15 cellular contexts compared by ENCODE assay signal in the genomic region with DNA sequence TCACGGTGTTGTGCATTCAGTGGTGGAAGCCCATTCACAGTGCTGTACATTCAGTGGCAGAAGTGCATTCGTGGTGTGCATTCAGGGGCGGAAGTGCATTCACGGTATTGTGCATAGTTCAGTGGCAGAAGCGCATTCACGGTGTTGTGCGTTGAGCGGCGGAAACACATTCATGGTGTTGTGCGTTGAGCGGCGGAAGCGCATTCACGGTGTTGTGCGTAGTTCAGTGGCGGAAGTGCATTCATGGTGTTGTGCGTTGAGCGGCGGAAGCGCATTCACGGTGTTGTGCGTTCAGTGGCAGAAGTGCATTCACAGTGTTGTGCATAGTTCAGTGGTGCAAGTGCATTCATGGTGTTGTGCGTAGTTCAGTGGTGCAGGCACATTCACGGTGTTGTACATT.
DNase-seq lines count a peak whose midpoint lies in the region; ATAC-seq, FAIRE-seq and TF ChIP-seq lines count a peak whose summit lies in the region.
"Had no signal": no experiment of that assay in that cellular context is flagged by ENCODE, and none has a peak within 500 bp of the region (broad histone marks: within the 10 kb centered on the region; RNA-seq: fewer than 3 reads in every experiment).

No MANE protein-coding gene starts in this region.

- no peak overlapping the region for H3K4ac ChIP-seq in H1 (replicated peaks; ENCODE audit: insufficient read length, low read depth, low read length)

- no peak overlapping the region for H3K4me3 Mint-ChIP-seq in WTC11
- H3K4me3 Mint-ChIP-seq in activated naive CD4-positive, alpha-beta T cell treated with anti-CD3 and anti-CD28 coated beads for 36 hours: no peak overlapping the region
- H3K4me3 Mint-ChIP-seq: GM23338 had no signal

- H2AK5ac ChIP-seq in H1 (ENCODE audit: low read depth, low read length): peak overlapping the region; percentile 28; the same call in 1 of the 2 replicates

- peaks cover 21% of the 10 kb centered on the region for H3K4me1 Mint-ChIP-seq in WTC11
- no peaks in the 10 kb centered on the region for H3K4me1 Mint-ChIP-seq in activated naive CD4-positive, alpha-beta T cell treated with anti-CD3 and anti-CD28 coated beads for 36 hours (ENCODE audit: low read depth)

- H3K4me1 ChIP-seq in H1 (replicated peaks in 1 of 4; ENCODE audit: control insufficient read depth in 3 of 4, insufficient read depth in 4 of 4, low read length in 3 of 4) (peaks cover 2 to 7% (median 6%) of the 10 kb centered on the region in 4 experiments; a peak in 6 of 7 replicates), gastrocnemius medialis (peaks cover 23 to 40% of the 10 kb centered on the region in 2 donors)

- no peak overlapping the region for H3K23ac ChIP-seq in H1 (ENCODE audit: insufficient read length)

- peak overlapping the region; percentile 35; the same call in 1 of the 2 replicates for H2BK5ac ChIP-seq in H1 (ENCODE audit: low read depth, low read length)

- H3K27me3 ChIP-seq in H1 (replicated peaks in 1 of 4; ENCODE audit: control insufficient read depth in 3 of 4, extremely low read depth in 1 of 4, insufficient read depth in 3 of 4, low read length in 3 of 4) (no peaks in the 10 kb centered on the region), gastrocnemius medialis (no peaks in the 10 kb centered on the region)
- H3K27me3 ChIP-seq: BLaER1 had no signal

- DNase-seq in GM12891 (ENCODE audit: insufficient read length, low spot score) (no peak), WTC11 (ENCODE audit: low spot score) (no peak), H1 (ENCODE audit: low read depth in 1 of 2, low spot score in 2 of 2) (no peak), gastrocnemius medialis (no peak), hypothalamus (lab: John Stamatoyannopoulos, UW) (no peak), NCI-H69 (lab: John Stamatoyannopoulos, UW) (no peak)
- DNase-seq in activated naive CD4-positive, alpha-beta T cell treated with anti-CD3 and anti-CD28 coated beads for 36 hours: no peak
- DNase-seq: 8988T, AML-193, DMS53, GF-D8, KBM-7 had no signal

- POLR2A ChIA-PET in WTC11 (lab: Charles Lee): no interaction called here
- POLR2A ChIA-PET in H1 (lab: Charles Lee; ENCODE audit: partially characterized antibody): no interaction called here

- H3K27ac ChIP-seq in H1 (ENCODE audit: low read depth, low read length): no peak overlapping the region
- peak overlapping the region; percentile 94 to 98 (median 95) for H3K27ac ChIP-seq in gastrocnemius medialis
- H3K27ac ChIP-seq: BLaER1 had no signal

- H3K4me2 ChIP-seq in H1 (ENCODE audit: insufficient read depth in 1 of 2, low read depth in 2 of 2, low read length in 2 of 2): no peak overlapping the region
- H3K4me2 ChIP-seq: BLaER1, GM23338 had no signal

- H4K8ac ChIP-seq in H1 (ENCODE audit: extremely low read depth, insufficient read depth, low read length): no peak overlapping the region; the same call in 1 of the 2 replicates

- no peaks in the 10 kb centered on the region for H3K27me3 Mint-ChIP-seq in WTC11 (ENCODE audit: low read depth)
- no peaks in the 10 kb centered on the region for H3K27me3 Mint-ChIP-seq in activated naive CD4-positive, alpha-beta T cell treated with anti-CD3 and anti-CD28 coated beads for 36 hours (ENCODE audit: low read depth)

- H4K20me1 ChIP-seq in H1 (replicated peaks in 1 of 2; ENCODE audit: control insufficient read depth in 1 of 2, insufficient read depth in 2 of 2, low read length in 2 of 2): peaks cover 0 to 6% of the 10 kb centered on the region in 2 experiments
- H4K20me1 ChIP-seq: BLaER1 had no signal

- H3K27ac Mint-ChIP-seq in WTC11: peak overlapping the region; percentile 34; the same call in 1 of the 2 replicates
- H3K27ac Mint-ChIP-seq in activated naive CD4-positive, alpha-beta T cell treated with anti-CD3 and anti-CD28 coated beads for 36 hours: no peak overlapping the region
- H3K27ac Mint-ChIP-seq: GM23338 had no signal

- CTCF ChIA-PET in WTC11 (lab: Charles Lee): no interaction called here
- CTCF ChIA-PET in H1 (lab: Charles Lee; ENCODE audit: partially characterized antibody): no interaction called here
- CTCF ChIA-PET in activated naive CD4-positive, alpha-beta T cell treated with anti-CD3 and anti-CD28 coated beads for 36 hours (lab: Charles Lee): no interaction called here

- H2AFZ ChIP-seq in H1 (ENCODE audit: low read length): no peak overlapping the region
- H2AFZ ChIP-seq: GM23338 had no signal

- H3K9me3 Mint-ChIP-seq in WTC11: peaks cover 28% of the 10 kb centered on the region
- H3K9me3 Mint-ChIP-seq in activated naive CD4-positive, alpha-beta T cell treated with anti-CD3 and anti-CD28 coated beads for 36 hours: peaks cover 26% of the 10 kb centered on the region

- H3K36me3 ChIP-seq in H1 (ENCODE audit: control insufficient read depth in 2 of 4, insufficient read depth in 4 of 4, low read length in 3 of 4) (peaks cover 0 to 28% (median 14%) of the 10 kb centered on the region in 4 experiments; a peak in 5 of 8 replicates), gastrocnemius medialis (peaks cover 5 to 69% of the 10 kb centered on the region in 2 donors)

- no peak overlapping the region for H4K91ac ChIP-seq in H1 (replicated peaks; ENCODE audit: insufficient read length, low read length)

- TF ChIP-seq EP300 in H1 (IDR thresholded peaks at IDR 0.05; ENCODE audit: borderline replicate concordance in 1 of 2, low read depth in 2 of 2, low read length in 2 of 2): no peak

- in situ Hi-C loops in gastrocnemius medialis (cut with MboI; ENCODE audit: low sequenced_read_pairs in 4 of 4): no loop called here

- no peak overlapping the region for H3K18ac ChIP-seq in H1 (ENCODE audit: extremely low read depth, low read length)

- no peak overlapping the region for H4K5ac ChIP-seq in H1 (ENCODE audit: insufficient read length, low read depth, low read length)

- no peak for TF ChIP-seq RAD21 in H1 (IDR thresholded peaks at IDR 0.05 in 1 of 2, conservative IDR thresholded peaks at IDR 0.05 in 1 of 2; ENCODE audit: low read depth in 2 of 2, low read length in 2 of 2)

- peaks cover 0 to 39% of the 10 kb centered on the region in 2 experiments; a peak in 3 of 4 replicates for H3K79me2 ChIP-seq in H1 (ENCODE audit: control insufficient read depth in 1 of 2, insufficient read depth in 2 of 2, low read length in 2 of 2)

- intact Hi-C loops in gastrocnemius medialis (cut with DNase I; ENCODE audit: low total_unique reads): no loop called here
- intact Hi-C loops in activated naive CD4-positive, alpha-beta T cell treated with anti-CD3 and anti-CD28 coated beads for 36 hours (cut with micrococcal nuclease): no loop called here

- no peak for TF ChIP-seq POLR2A in GM12891 (IDR thresholded peaks at IDR 0.05; ENCODE audit: low read depth, low read length)
- TF ChIP-seq POLR2A in H1 (IDR thresholded peaks at IDR 0.05; ENCODE audit: control extremely low read depth in 1 of 2, low read depth in 2 of 2, low read length in 2 of 2): no peak
- no peak for TF ChIP-seq POLR2A in gastrocnemius medialis (IDR thresholded peaks at IDR 0.05)

- FAIRE-seq in GM12891 (lab: Jason Lieb, UNC) (peak; percentile 79), H1 (lab: Jason Lieb, UNC) (no peak)

- H3K36me3 Mint-ChIP-seq in WTC11: peaks cover 52% of the 10 kb centered on the region
- H3K36me3 Mint-ChIP-seq in activated naive CD4-positive, alpha-beta T cell treated with anti-CD3 and anti-CD28 coated beads for 36 hours (ENCODE audit: low read depth): peaks cover 50% of the 10 kb centered on the region

- peak overlapping the region; percentile 63; the same call in 1 of the 2 replicates for H2BK12ac ChIP-seq in H1 (ENCODE audit: low read depth, low read length)

- no peak overlapping the region for H3K4me3 ChIP-seq in H1 (ENCODE audit: extremely low read depth in 1 of 4, insufficient read depth in 2 of 4, low read depth in 3 of 4, low read length in 4 of 4)
- H3K4me3 ChIP-seq in gastrocnemius medialis: no peak overlapping the region
- H3K4me3 ChIP-seq: BLaER1, GM23338, HAP-1 had no signal

- WGBS in H1 (ENCODE audit: extremely low coverage in 1 of 2, insufficient coverage in 1 of 2, insufficient read length in 1 of 2, insufficient replicate concordance in 2 of 2, low coverage in 1 of 2, low lambda C conversion rate in 2 of 2, missing lambda C conversion rate in 1 of 2), 2 experiments: 95% methylated on average over 24 of the region's 24 CpGs; no CpG with 5 or more reads in 1 of the 2 experiments

- H3K56ac ChIP-seq in H1 (replicated peaks; ENCODE audit: insufficient read length, low read depth, low read length): no peak overlapping the region

- H3K14ac ChIP-seq in H1 (ENCODE audit: insufficient read length): no peak overlapping the region

- no peak for TF ChIP-seq CTCF in WTC11 (IDR thresholded peaks at IDR 0.05)
- no peak for TF ChIP-seq CTCF in H1 (IDR thresholded peaks at IDR 0.05; ENCODE audit: control extremely low read depth in 1 of 3, insufficient read depth in 1 of 3, low read depth in 1 of 3, low read length in 3 of 3)
- TF ChIP-seq CTCF in gastrocnemius medialis (IDR thresholded peaks at IDR 0.05 in 4 of 5, conservative IDR thresholded peaks at IDR 0.05 in 1 of 5): no peak

- H3K79me1 ChIP-seq in H1 (ENCODE audit: low read depth, low read length): peaks cover 21% of the 10 kb centered on the region

- no peak overlapping the region for H2BK120ac ChIP-seq in H1 (replicated peaks; ENCODE audit: low read depth, low read length)

- no peak overlapping the region for H2BK15ac ChIP-seq in H1 (ENCODE audit: low read length)

- H2BK20ac ChIP-seq in H1 (ENCODE audit: low read length): no peak overlapping the region

- H3K9ac ChIP-seq in H1 (replicated peaks in 1 of 4; ENCODE audit: extremely low read depth in 1 of 4, low read depth in 3 of 4, low read length in 3 of 4): no peak overlapping the region
- H3K9ac ChIP-seq: BLaER1 had no signal

- peaks cover 10 to 18% of the 10 kb centered on the region in 2 experiments; a peak in 2 of 4 replicates for H3K9me3 ChIP-seq in H1 (ENCODE audit: insufficient read depth in 2 of 2, low read depth in 1 of 2, low read length in 1 of 2)
- no peaks in the 10 kb centered on the region for H3K9me3 ChIP-seq in gastrocnemius medialis
- H3K9me3 ChIP-seq: HAP-1 had no signal

- ATAC-seq in WTC11 (no peak), gastrocnemius medialis (no peak)
- ATAC-seq: GM23338 had no signal

- H3K23me2 ChIP-seq in H1 (ENCODE audit: low read depth, low read length): no peaks in the 10 kb centered on the region

TF ChIP-seq in GM12891, 5 proteins besides CTCF, POLR2A, EP300 and RAD21 (continues in another document):
- no peak for TF ChIP-seq PAX5 (IDR thresholded peaks at IDR 0.05; ENCODE audit: insufficient read depth, low read length, severe bottlenecking)
- no peak for TF ChIP-seq SPI1 (IDR thresholded peaks at IDR 0.05; ENCODE audit: low read depth, low read length)
- TF ChIP-seq TAF1 (IDR thresholded peaks at IDR 0.05; ENCODE audit: low read depth, low read length): no peak

TF ChIP-seq in H1, 55 proteins besides CTCF, POLR2A, EP300 and RAD21 (continues in another document):
- TF ChIP-seq NRF1 (IDR thresholded peaks at IDR 0.05; ENCODE audit: low read depth, low read length) (no peak), CREB1 (IDR thresholded peaks at IDR 0.05) (no peak), ZNF274 (IDR thresholded peaks at IDR 0.05; ENCODE audit: borderline replicate concordance, extremely low read depth, low read length) (no peak), CTBP2 (IDR thresholded peaks at IDR 0.05; ENCODE audit: borderline replicate concordance, insufficient read depth, insufficient read length, low read length) (no peak), CHD2 (IDR thresholded peaks at IDR 0.05; ENCODE audit: low read length) (no peak), TAF7 (optimal IDR thresholded peaks at IDR 0.05; ENCODE audit: borderline replicate concordance, low read depth, low read length) (no peak)
